Comparison of ENCODE assay signal across 17 cellular contexts in the genomic region with DNA sequence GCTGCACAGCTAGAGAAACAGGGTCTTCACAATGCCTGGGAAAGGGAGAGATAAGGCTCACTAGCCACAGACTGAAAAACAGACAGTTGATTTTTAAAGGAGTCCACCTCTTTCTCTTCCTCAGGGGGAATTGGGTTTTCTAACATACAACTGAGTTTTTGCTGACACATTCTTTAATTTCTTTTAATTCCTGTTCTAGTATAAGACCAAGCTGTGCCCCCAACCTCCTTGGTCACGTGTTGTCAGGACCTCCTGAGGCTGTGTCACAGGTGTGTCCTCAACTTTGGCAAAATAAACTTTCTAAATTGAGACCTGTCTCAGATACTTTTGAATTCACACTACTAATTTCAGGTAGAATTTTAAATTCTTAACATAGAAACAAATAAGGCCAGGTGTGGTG. TPM values are rescaled to one million over a fixed set of nuclear protein-coding genes. Genes with fewer than 3 reads are reported as not detected.
DNase-seq lines count a peak whose midpoint lies in the region; ATAC-seq, FAIRE-seq and TF ChIP-seq lines count a peak whose summit lies in the region.
"Had no signal": no experiment of that assay in that cellular context is flagged by ENCODE, and none has a peak within 500 bp of the region (broad histone marks: within the 10 kb centered on the region; RNA-seq: fewer than 3 reads in every experiment).

No MANE protein-coding gene starts in this region.

- BruUV-seq in K562 (replicated peaks; lab: Mats Ljungman, UMichigan): no TSS peak

- H3K9me3 ChIP-seq in A549 (peaks cover 35% of the 10 kb centered on the region), K562 (replicated peaks; ENCODE audit: control insufficient read depth, insufficient read depth, low read depth, low read length) (no peaks in the 10 kb centered on the region), GM23248 (ENCODE audit: low read depth) (no peaks in the 10 kb centered on the region)
- H3K9me3 ChIP-seq: HAP-1 had no signal

- DNase-seq in A549 (ENCODE audit: low read depth in 1 of 2, low spot score in 1 of 2): no peak
- no peak for DNase-seq in K562 (ENCODE audit: extremely low read depth in 1 of 4, low spot score in 3 of 4)
- peak; percentile 6 for DNase-seq in osteocyte (ENCODE audit: extremely low spot score, unreplicated experiment)
- DNase-seq in ureter (ENCODE audit: low spot score): peak; percentile 3
- no peak for DNase-seq in NOMO-1 treated with DMSO at 0.1 percent for 48 hours (lab: John Stamatoyannopoulos, UW; ENCODE audit: unreplicated experiment)
- DNase-seq in GM23248: no peak
- DNase-seq: Calu3; CD8-positive, alpha-beta T cell; DMS79 treated with DMSO at 0.1 percent for 48 hours; GF-D8; KBM-7 had no signal

- H3K9me3 Mint-ChIP-seq in osteocyte (ENCODE audit: unreplicated experiment): peaks cover 18% of the 10 kb centered on the region

- H2AFZ ChIP-seq in K562 (ENCODE audit: low read depth, low read length) (no peak overlapping the region), GM23248 (no peak overlapping the region)

- H3K27ac ChIP-seq in A549 (no peak overlapping the region), K562 (ENCODE audit: extremely low read depth, low read depth, low read length) (no peak overlapping the region), GM23248 (no peak overlapping the region)
- H3K27ac ChIP-seq: 22Rv1, BLaER1 had no signal

- H3K9ac ChIP-seq in K562 (ENCODE audit: insufficient read depth in 1 of 2, low read depth in 2 of 2, low read length in 2 of 2): no peak overlapping the region
- no peak overlapping the region for H3K9ac ChIP-seq in GM23248
- H3K9ac ChIP-seq: BLaER1 had no signal

- H3K79me2 ChIP-seq in K562 (ENCODE audit: control insufficient read depth, insufficient read depth, low read length) (no peaks in the 10 kb centered on the region), GM23248 (ENCODE audit: insufficient read depth) (no peaks in the 10 kb centered on the region)

- intact Hi-C loops in K562 (cut with micrococcal nuclease): no loop called here

- no peaks in the 10 kb centered on the region for H3F3A ChIP-seq in GM23248 (ENCODE audit: insufficient read depth)

- TF ChIP-seq POLR2A in A549 (IDR thresholded peaks at IDR 0.05; ENCODE audit: low read length): no peak
- no peak for TF ChIP-seq POLR2A in K562 (conservative IDR thresholded peaks at IDR 0.05)

- H3K27me3 ChIP-seq in K562 (ENCODE audit: control insufficient read depth in 2 of 2, insufficient read depth in 2 of 2, low read length in 2 of 2): no peaks in the 10 kb centered on the region
- no peaks in the 10 kb centered on the region for H3K27me3 ChIP-seq in GM23248 (replicated peaks; ENCODE audit: insufficient read depth)
- H3K27me3 ChIP-seq: BLaER1 had no signal

- CTCF ChIA-PET in A549 (lab: Yijun Ruan, JAX) (no interaction called here), K562 (lab: Yijun Ruan, JAX; ENCODE audit: low intra/inter-chr PET ratio) (no interaction called here)

- no peak overlapping the region for H3K4me2 ChIP-seq in A549
- H3K4me2 ChIP-seq in K562 (ENCODE audit: insufficient read depth, low read length): no peak overlapping the region
- H3K4me2 ChIP-seq in GM23248 (ENCODE audit: unreplicated experiment): no peak overlapping the region
- H3K4me2 ChIP-seq: BLaER1 had no signal

- no peak for TF ChIP-seq RAD21 in A549 (conservative IDR thresholded peaks at IDR 0.05 in 1 of 2, IDR thresholded peaks at IDR 0.05 in 1 of 2)
- TF ChIP-seq RAD21 in K562 (CRISPR knock-in tag; conservative IDR thresholded peaks at IDR 0.05 in 1 of 2, IDR thresholded peaks at IDR 0.05 in 1 of 2): no peak

- POLR2A ChIA-PET in A549 (lab: Yijun Ruan, JAX) (no interaction called here), K562 (lab: Yijun Ruan, JAX) (no interaction called here)

- no peaks in the 10 kb centered on the region for H3K36me3 ChIP-seq in K562 (ENCODE audit: control insufficient read depth, insufficient read depth, low read length)
- H3K36me3 ChIP-seq in GM23248 (ENCODE audit: low read depth): no peaks in the 10 kb centered on the region
- H3K36me3 ChIP-seq: BLaER1, HAP-1 had no signal

- H3K4me1 ChIP-seq in A549 (no peaks in the 10 kb centered on the region), K562 (replicated peaks in 1 of 2; ENCODE audit: control insufficient read depth in 2 of 2, insufficient read depth in 2 of 2, low read length in 2 of 2) (no peaks in the 10 kb centered on the region), GM23248 (ENCODE audit: insufficient read depth) (no peaks in the 10 kb centered on the region)
- H3K4me1 ChIP-seq: BLaER1, HAP-1 had no signal

- no peaks in the 10 kb centered on the region for H3K9me1 ChIP-seq in K562 (ENCODE audit: control insufficient read depth, insufficient read depth, low read length)

- no peaks in the 10 kb centered on the region for H3K27me3 Mint-ChIP-seq in osteocyte (ENCODE audit: unreplicated experiment)

- FAIRE-seq in A549 (lab: Jason Lieb, UNC) (no peak), K562 (lab: Jason Lieb, UNC) (no peak)

- H3K4me3 Mint-ChIP-seq in osteocyte (ENCODE audit: unreplicated experiment): no peak overlapping the region
- H3K4me3 Mint-ChIP-seq: CD8-positive, alpha-beta T cell had no signal

- in situ Hi-C loops in K562 (cut with MboI) (no loop called here), GM23248 (cut with MboI) (no loop called here)

- no peaks in the 10 kb centered on the region for H3K36me3 Mint-ChIP-seq in osteocyte (ENCODE audit: unreplicated experiment)
- H3K36me3 Mint-ChIP-seq: CD14-positive monocyte; CD8-positive, alpha-beta T cell had no signal

- no peak for ATAC-seq in A549
- no peak for ATAC-seq in K562
- ATAC-seq in GM18873 (IDR thresholded peaks at IDR 0.05; ENCODE audit: low FRiP score, unreplicated experiment): no peak
- ATAC-seq: CD8-positive, alpha-beta T cell had no signal

- TF ChIP-seq CTCF in A549 (IDR thresholded peaks at IDR 0.05): no peak
- no peak for TF ChIP-seq CTCF in K562 (IDR thresholded peaks at IDR 0.05 in 2 of 3, conservative IDR thresholded peaks at IDR 0.05 in 1 of 3; ENCODE audit: insufficient read depth in 2 of 3, low read depth in 1 of 3, low read length in 3 of 3)
- no peak for TF ChIP-seq CTCF in osteocyte (IDR thresholded peaks at IDR 0.05)

- no peaks in the 10 kb centered on the region for H3K4me1 Mint-ChIP-seq in osteocyte (ENCODE audit: unreplicated experiment)
- H3K4me1 Mint-ChIP-seq: CD14-positive monocyte had no signal

- no peak overlapping the region for H3K27ac Mint-ChIP-seq in osteocyte (ENCODE audit: unreplicated experiment)
- H3K27ac Mint-ChIP-seq: CD14-positive monocyte; CD8-positive, alpha-beta T cell had no signal

- H3K4me3 ChIP-seq in A549 (no peak overlapping the region), K562 (no peak overlapping the region), GM23248 (no peak overlapping the region)
- H3K4me3 ChIP-seq: BLaER1, HAP-1 had no signal

- H3K9me2 ChIP-seq in GM23248 (ENCODE audit: insufficient read depth): no peaks in the 10 kb centered on the region

- TF ChIP-seq EP300 in A549 (IDR thresholded peaks at IDR 0.05) (no peak), K562 (IDR thresholded peaks at IDR 0.05; ENCODE audit: low read length) (no peak)

- 2% methylated on average over 1 of the region's 1 CpG for WGBS in A549 (ENCODE audit: missing lambda C conversion rate)
- WGBS in K562 (ENCODE audit: insufficient coverage, low coverage, missing lambda C conversion rate): 0% methylated on average over 1 of the region's 1 CpG
- 0% methylated on average over 1 of the region's 1 CpG for WGBS in GM23248 (ENCODE audit: low coverage in 1 of 2, low lambda C conversion rate in 2 of 2, missing lambda C conversion rate in 2 of 2), 2 experiments

- H4K20me1 ChIP-seq in K562 (replicated peaks; ENCODE audit: control insufficient read depth, insufficient read depth, low read length): no peaks in the 10 kb centered on the region
- no peaks in the 10 kb centered on the region for H4K20me1 ChIP-seq in GM23248 (ENCODE audit: insufficient read depth)
- H4K20me1 ChIP-seq: BLaER1 had no signal

TF ChIP-seq in A549, 52 proteins besides CTCF, POLR2A, EP300 and RAD21 (continues in another document):
- TF ChIP-seq MAFK (IDR thresholded peaks at IDR 0.05; ENCODE audit: partially characterized antibody) (peak; percentile 56), ZNF302 (CRISPR knock-in tag; IDR thresholded peaks at IDR 0.05) (no peak), EHF (CRISPR knock-in tag; IDR thresholded peaks at IDR 0.05) (no peak), FOSB (CRISPR knock-in tag; IDR thresholded peaks at IDR 0.05) (no peak)

RNA-seq across cellular contexts. Expression of gene ZNF492, which starts 12.1 kb away (rescaled TPM):
- polyA plus RNA-seq in A549 (2011; rRNA removed) (not detected in 2 replicates), A549 (2017; fragmentation: RNase III; extraction: RNeasy Plus Mini Kit Qiagen cat#74134 plus additional on column Dnase treatment) (not detected in 3 replicates), K562 (2011; rRNA removed) (0.14 and 0.22 TPM in 2 replicates), K562 (2014; fragmentation: Illumina TruSeq; extraction: Trizol) (0.10 and 0.13 TPM in 2 replicates), K562 (2014; fragmentation: Nextera tagmentation; extraction: Ambion mirVana) (under 1 TPM; 0.01 TPM), K562 (2014; rRNA removed) (0.05 TPM in 1 of 2 replicates, not detected in the other), GM23248 (2016; fragmentation: Nextera tagmentation; extraction: Ambion mirVana) (0.20 and 0.25 TPM in 2 replicates)
- not detected in 2 replicates for polyA plus RNA-seq in A549 (2012; cell fraction: cytosol; rRNA removed)
- polyA plus RNA-seq in A549 (2012; cell fraction: nucleus; rRNA removed): not detected in 2 replicates
- polyA minus RNA-seq in A549 (2011; rRNA and poly(A)+ RNA removed): not detected in 2 replicates
- 0.32 and 0.33 TPM in 2 replicates for total RNA-seq in K562 (2011; cell fraction: chromatin; rRNA removed; ENCODE audit: low replicate concordance)
- 0.17 and 0.39 TPM in 2 replicates for total RNA-seq in K562 (2011; cell fraction: nucleolus; rRNA removed)
- total RNA-seq in K562 (2011; cell fraction: nucleoplasm; rRNA removed): 0.23 and 0.37 TPM in 2 replicates
- total RNA-seq in K562 (2014; rRNA removed) (0.08 TPM in 1 of 2 replicates, not detected in the other), K562 (2014; rRNA removed; fragmentation: Illumina TruSeq; extraction: Trizol) (0.11 and 0.16 TPM in 2 replicates), K562 (2015; rRNA removed; fragmentation: Illumina TruSeq; extraction: Trizol) (0.04 and 0.11 TPM in 2 replicates), K562 (2021) (0.07 and 0.13 TPM in 2 replicates), osteocyte (not detected in 2 replicates), ureter (0.16 TPM)
- polyA plus RNA-seq in K562 (2011; cell fraction: cytosol; rRNA removed): 0.03 and 0.06 TPM in 2 replicates
- polyA plus RNA-seq in K562 (2011; cell fraction: nucleus; rRNA removed): 0.14 and 0.31 TPM in 2 replicates
- 0.04 and 0.05 TPM in 2 replicates for polyA plus RNA-seq in K562 (2012)
- 0.60 and 0.90 TPM in 2 replicates for polyA minus RNA-seq in K562 (2011; rRNA and poly(A)+ RNA removed)
- polyA minus RNA-seq in K562 (2011; cell fraction: cytosol; rRNA and poly(A)+ RNA removed): 0.91 TPM in 1 of 2 replicates, not detected in the other
- polyA minus RNA-seq in K562 (2011; cell fraction: nucleus; rRNA and poly(A)+ RNA removed): 0.40 and 1.2 TPM in 2 replicates
- total RNA-seq in GM23248 (2014; rRNA removed; shearing (Covaris generic)): 0.13 and 0.65 TPM in 2 replicates
- total RNA-seq: A673, Calu3 had no signal
- polyA plus RNA-seq: CD14-positive monocyte had no signal

Comparison
In these comparisons a context has a peak if more than half of its experiments do, and no peak if none do; other contexts are left out.
1. DNase-seq: peak in osteocyte (single experiment) and ureter (single experiment); none in A549 (0 of 2), K562 (0 of 4), NOMO-1 treated with DMSO at 0.1 percent for 48 hours (single experiment) and GM23248 (single experiment).
2. Of the 35 proteins assayed by ChIP-seq in both K562 and A549: peak only in K562: none; only in A549: MAFK; in both: none; in neither: 34.